ENCODE assay signal across 10 cellular contexts in genomic region chr6:26743157-26743821, GRCh38.
DNase-seq lines count a peak whose midpoint lies in the region; ATAC-seq and TF ChIP-seq lines count a peak whose summit lies in the region.
"Had no signal": no experiment of that assay in that cellular context is flagged by ENCODE, and none has a peak within 500 bp of the region (broad histone marks: within the 10 kb centered on the region; RNA-seq: fewer than 3 reads in every experiment).

No MANE protein-coding gene starts in this region.

- peak; percentile 71 for DNase-seq in GM03348 (ENCODE audit: low spot score)
- peak; percentile 92 for DNase-seq in Panc1 (ENCODE audit: low read depth, low spot score)
- DNase-seq in fibroblast of mammary gland (ENCODE audit: low read depth) = peak; percentile 81
- DNase-seq in non-pigmented ciliary epithelial cell (ENCODE audit: low read depth) = peak; percentile 65
- no peak for DNase-seq in activated effector memory CD4-positive, alpha-beta T cell treated with anti-CD3 and anti-CD28 coated beads, Interleukin-2, amount 50 U/mL, for 16 hours
- no peak for DNase-seq in DMS53 (lab: John Stamatoyannopoulos, UW)
- no peak for DNase-seq in SIG-M5 treated with dmso at 0.1 percent for 504 hours (lab: John Stamatoyannopoulos, UW; ENCODE audit: unreplicated experiment)
- DNase-seq: erythroblast had no signal

- POLR2A ChIA-PET in Panc1 (lab: Charles Lee) = no interaction called here

- H3K9me3 ChIP-seq in Panc1 (ENCODE audit: control insufficient read depth, insufficient read depth, low read depth, low read length) = no peaks in the 10 kb centered on the region; the same call in 1 of the 2 replicates
- H3K9me3 ChIP-seq: prostate gland had no signal

- TF ChIP-seq CTCF in Panc1 (IDR thresholded peaks at IDR 0.05) = no peak
- no peak for TF ChIP-seq CTCF in fibroblast of mammary gland (conservative IDR thresholded peaks at IDR 0.05; ENCODE audit: control insufficient read depth, insufficient read depth, low read depth, low read length)

- peak overlapping the region; percentile 70 for H3K27ac ChIP-seq in Panc1 (ENCODE audit: low read length)
- H3K27ac ChIP-seq: prostate gland had no signal

- H3K27me3 ChIP-seq in Panc1 (ENCODE audit: control insufficient read depth, insufficient read depth, low read length) = no peaks in the 10 kb centered on the region

- in situ Hi-C loops in Panc1 (cut with HindIII; ENCODE audit: low pct_unique_long_range_greater_than_20kb, low sequenced_read_pairs) = no loop called here

- no peaks in the 10 kb centered on the region; the same call in 1 of the 2 replicates for H3K4me1 ChIP-seq in Panc1 (ENCODE audit: control insufficient read depth, insufficient read depth, low read length)
- H3K4me1 ChIP-seq: prostate gland had no signal

- intact Hi-C loops in Panc1 (cut with micrococcal nuclease; ENCODE audit: unreplicated experiment) = no loop called here

- no TSS peak for BruUV-seq in Panc1 (replicated peaks; lab: Mats Ljungman, UMichigan)

- H3K4me3 ChIP-seq in Panc1 (ENCODE audit: low read depth in 2 of 2, low read length in 2 of 2) (peak overlapping the region; percentile 45 to 65), fibroblast of mammary gland (ENCODE audit: control insufficient read depth, low read depth, low read length) (peak overlapping the region; percentile 31)
- H3K4me3 ChIP-seq: prostate gland had no signal

- CTCF ChIA-PET in Panc1 (lab: Charles Lee) = interaction anchor here (0.6 kb wide), 1 partner anchor 297 kb away, joined by 3 read pairs; no protein-coding TSS in a partner anchor

- ATAC-seq in Panc1 (peak; percentile 99), GM18858 (IDR thresholded peaks at IDR 0.05; ENCODE audit: unreplicated experiment) (no peak)

- H3K36me3 ChIP-seq in Panc1 (ENCODE audit: control insufficient read depth, insufficient read depth, low read length) = no peaks in the 10 kb centered on the region
- H3K36me3 ChIP-seq: prostate gland had no signal

Comparison
In these comparisons a context has a peak if more than half of its experiments do, and no peak if none do; other contexts are left out.
1. DNase-seq: peak in GM03348 (single experiment), Panc1 (single experiment), fibroblast of mammary gland (single experiment) and non-pigmented ciliary epithelial cell (single experiment); none in activated effector memory CD4-positive, alpha-beta T cell treated with anti-CD3 and anti-CD28 coated beads, Interleukin-2, amount 50 U/mL, for 16 hours (single experiment), DMS53 (single experiment) and SIG-M5 treated with dmso at 0.1 percent for 504 hours (single experiment).